ENCODE assay signal across 24 cellular contexts in genomic region chr9:5917888-5918287, GRCh38. TPM values are rescaled to one million over a fixed set of nuclear protein-coding genes. Genes with fewer than 3 reads are reported as not detected.
"Had no signal": no experiment of that assay in that cellular context is flagged by ENCODE, and none has a peak within 500 bp of the region (broad histone marks: within the 10 kb centered on the region; RNA-seq: fewer than 3 reads in every experiment).

No MANE protein-coding gene starts in this region.

- H3K4me2 ChIP-seq: KMS-11, SK-N-SH had no signal

- H3K4me3 Mint-ChIP-seq: IgD-negative memory B cell, T-cell had no signal

- FAIRE-seq: K562 had no signal

- H3K9ac ChIP-seq: KMS-11, SK-N-SH had no signal

- H3K4me3 ChIP-seq: K562 had no signal

- ATAC-seq: K562, T-cell had no signal

- H3K27me3 Mint-ChIP-seq: IgD-negative memory B cell, T-cell had no signal

- DNase-seq: MV-4-11, NCI-H1048, NCI-H1105, NCI-H1417, NCI-H1436 treated with DMSO at 0.1 percent for 48 hours, NCI-H1694, NCI-H187 treated with DMSO at 0.1 percent for 48 hours, NCI-H2029 treated with DMSO at 0.1 percent for 48 hours, NCI-H2171, NCI-H226, NCI-H446, NCI-H510A, NCI-H524 treated with DMSO at 0.1 percent for 48 hours, NCI-H69, NCI-H774, SHP77, SK-N-SH, SW 1271, T-cell had no signal

- H3K27ac Mint-ChIP-seq: IgD-negative memory B cell, T-cell had no signal

- H3K9me3 Mint-ChIP-seq: T-cell had no signal

- H3K9me3 ChIP-seq: SK-N-SH had no signal

- H3K27ac ChIP-seq: KMS-11, RWPE1 had no signal

RNA-seq across cellular contexts. Expression of gene MLANA, which starts 27.2 kb away (rescaled TPM):
- total RNA-seq: K562, MCF 10A, T-cell had no signal
- polyA plus RNA-seq: IgD-negative memory B cell, K562, SK-N-SH had no signal
